18 cellular contexts compared by ENCODE assay signal in the genomic region with DNA sequence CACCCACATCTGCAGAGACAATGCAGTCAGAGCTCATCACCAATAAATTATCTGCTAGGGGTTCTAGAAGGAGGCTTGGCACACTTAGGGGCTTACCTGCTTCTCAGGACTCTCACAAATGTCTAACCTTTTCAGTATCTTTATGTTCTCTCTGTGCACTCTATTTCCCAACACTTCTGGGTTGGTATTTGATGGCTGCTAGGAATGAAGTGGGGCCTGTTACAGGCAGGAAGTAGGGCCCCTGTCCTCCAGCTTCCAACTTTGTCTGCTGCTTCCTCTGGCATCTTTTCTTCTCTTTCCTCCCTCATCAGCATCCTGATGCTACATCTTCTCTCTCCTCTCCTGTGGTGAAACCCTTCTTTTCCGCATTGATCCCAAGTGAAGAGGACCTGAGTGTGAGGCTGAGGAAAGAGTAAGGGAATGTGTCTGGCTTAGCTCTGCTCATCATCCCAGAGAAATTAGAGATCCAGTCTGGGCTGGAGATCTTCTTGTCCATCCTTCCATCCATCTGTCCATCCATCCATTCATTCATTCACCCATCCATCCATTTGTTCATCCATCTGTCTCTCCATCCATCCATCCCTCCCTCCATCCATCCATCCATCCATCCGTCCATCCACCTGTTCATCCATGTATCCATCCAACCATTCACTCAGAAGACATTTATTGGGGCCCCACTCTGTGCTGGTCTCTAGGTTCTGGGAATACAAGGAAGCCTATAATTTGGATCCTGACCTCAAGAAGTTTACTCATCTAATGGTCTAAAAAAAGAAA. TPM values are rescaled to one million over a fixed set of nuclear protein-coding genes. Genes with fewer than 3 reads are reported as not detected.
DNase-seq lines count a peak whose midpoint lies in the region; ATAC-seq and TF ChIP-seq lines count a peak whose summit lies in the region.
"Had no signal": no experiment of that assay in that cellular context is flagged by ENCODE, and none has a peak within 500 bp of the region (broad histone marks: within the 10 kb centered on the region; RNA-seq: fewer than 3 reads in every experiment).

No MANE protein-coding gene starts in this region.

- H3K4me3 Mint-ChIP-seq in Caco-2 (ENCODE audit: unreplicated experiment), result no peak overlapping the region
- H3K4me3 Mint-ChIP-seq: nephron progenitor cell; stimulated activated naive CD8-positive, alpha-beta T cell treated with anti-CD3 and anti-CD28 coated beads, Interleukin-15, Interleukin-2, amounts not matched to agents 100 ng/mL and 50 ng/mL, for 24 hours had no signal

- H3K4me1 ChIP-seq in Caco-2 (peaks cover 48% of the 10 kb centered on the region), OCI-LY1 (ENCODE audit: insufficient read depth, low read length, severe bottlenecking) (peaks cover 68% of the 10 kb centered on the region), smooth muscle cell (ENCODE audit: low read depth) (peaks cover 27% of the 10 kb centered on the region)

- H4K20me1 ChIP-seq in OCI-LY1 (ENCODE audit: insufficient read depth, low read length) (no peaks in the 10 kb centered on the region), smooth muscle cell (ENCODE audit: low read depth) (peaks cover 5% of the 10 kb centered on the region)

- H3K9ac ChIP-seq in OCI-LY1 (ENCODE audit: low read length) (no peak overlapping the region), smooth muscle cell (ENCODE audit: low read depth) (no peak overlapping the region)

- POLR2A ChIA-PET in Caco-2 (lab: Charles Lee), result no interaction called here

- no peak for ATAC-seq in left ventricle myocardium superior
- no peak for ATAC-seq in activated CD4-positive, CD25-positive, alpha-beta regulatory T cell treated with anti-CD3 and anti-CD28 coated beads, Interleukin-2, amount 50 U/mL, for 24 hours
- ATAC-seq in HG02759 (IDR thresholded peaks at IDR 0.05; ENCODE audit: unreplicated experiment), result no peak
- ATAC-seq: HCT116, psoas muscle had no signal

- no peaks in the 10 kb centered on the region for H3K9me3 ChIP-seq in Caco-2
- H3K9me3 ChIP-seq in OCI-LY1 (ENCODE audit: low read length), result no peaks in the 10 kb centered on the region
- no peaks in the 10 kb centered on the region for H3K9me3 ChIP-seq in smooth muscle cell (replicated peaks; ENCODE audit: low read depth)
- H3K9me3 ChIP-seq: psoas muscle, spleen had no signal

- H3K36me3 ChIP-seq in Caco-2 (ENCODE audit: control insufficient read depth, insufficient read depth, low read length), result no peaks in the 10 kb centered on the region
- no peaks in the 10 kb centered on the region for H3K36me3 ChIP-seq in OCI-LY1 (ENCODE audit: insufficient read depth, low read length)
- no peaks in the 10 kb centered on the region for H3K36me3 ChIP-seq in smooth muscle cell (ENCODE audit: low read depth)

- H3K36me3 Mint-ChIP-seq in Caco-2 (ENCODE audit: insufficient read depth, unreplicated experiment), result no peaks in the 10 kb centered on the region

- CTCF ChIA-PET in Caco-2 (lab: Charles Lee), result interaction anchor here (1.5 kb wide), 1 partner anchor 28 kb away, joined by 4 read pairs; no protein-coding TSS in a partner anchor

- BruUV-seq in Caco-2 (replicated peaks; lab: Mats Ljungman, UMichigan), result no TSS peak

- no peaks in the 10 kb centered on the region for H3K9me2 ChIP-seq in OCI-LY1 (ENCODE audit: low read depth, low read length)

- peak overlapping the region; percentile 77 for H3K27ac ChIP-seq in OCI-LY1 (ENCODE audit: low read depth, low read length, poor library complexity, severe bottlenecking)
- peak overlapping the region; percentile 3 for H3K27ac ChIP-seq in layer of hippocampus (ENCODE audit: low read depth, low read length)
- H3K27ac ChIP-seq in smooth muscle cell (ENCODE audit: low read depth), result peak overlapping the region; percentile 98
- H3K27ac ChIP-seq: psoas muscle had no signal

- no peaks in the 10 kb centered on the region for H3K27me3 ChIP-seq in Caco-2 (replicated peaks; ENCODE audit: control insufficient read depth, insufficient read depth, low read length)
- H3K27me3 ChIP-seq in OCI-LY1 (ENCODE audit: insufficient read depth, low read length), result no peaks in the 10 kb centered on the region
- no peaks in the 10 kb centered on the region for H3K27me3 ChIP-seq in layer of hippocampus (ENCODE audit: control insufficient read depth, insufficient read depth, low read length)
- no peaks in the 10 kb centered on the region for H3K27me3 ChIP-seq in smooth muscle cell (ENCODE audit: low read depth)
- H3K27me3 ChIP-seq: spleen had no signal

- intact Hi-C loops in Caco-2 (cut with micrococcal nuclease; ENCODE audit: unreplicated experiment) (no loop called here), left ventricle myocardium superior (cut with micrococcal nuclease) (loop anchor here (10.0 kb wide), 1 partner anchor 65 kb away; no protein-coding TSS in a partner anchor)

- no peak for TF ChIP-seq CTCF in Caco-2 (IDR thresholded peaks at IDR 0.05; ENCODE audit: insufficient read depth in 1 of 2, low read depth in 1 of 2, low read length in 1 of 2, severe bottlenecking in 1 of 2, unreplicated experiment in 1 of 2)
- no peak for TF ChIP-seq CTCF in OCI-LY1 (IDR thresholded peaks at IDR 0.05; ENCODE audit: low read length)
- no peak for TF ChIP-seq CTCF in smooth muscle cell (IDR thresholded peaks at IDR 0.05; ENCODE audit: borderline replicate concordance, insufficient read depth, poor library complexity, severe bottlenecking)

- H3K27ac Mint-ChIP-seq in Caco-2 (ENCODE audit: unreplicated experiment), result peak overlapping the region; percentile 57
- H3K27ac Mint-ChIP-seq: activated T-helper 2 cell treated with anti-CD3 and anti-CD28 coated beads, Interferon-gamma antibody, Interleukin-2, Interleukin-4, amounts not matched to agents 10 μg/mL and 5 μg/mL and 100 μg/mL, durations not matched to agents 14 hours and 24 hours and 36 hours; nephron progenitor cell; stimulated activated naive CD8-positive, alpha-beta T cell treated with anti-CD3 and anti-CD28 coated beads, Interleukin-15, Interleukin-2, amounts not matched to agents 100 ng/mL and 50 ng/mL, for 24 hours had no signal

- WGBS in smooth muscle cell (ENCODE audit: low lambda C conversion rate), result 100% methylated on average over 2 of the region's 2 CpGs

- H2AFZ ChIP-seq in OCI-LY1 (ENCODE audit: low read length) (no peak overlapping the region), smooth muscle cell (ENCODE audit: low read depth) (no peak overlapping the region)

- H3K79me2 ChIP-seq in OCI-LY1 (ENCODE audit: insufficient read depth, low read length) (no peaks in the 10 kb centered on the region), smooth muscle cell (ENCODE audit: low read depth) (peaks cover 21% of the 10 kb centered on the region)

- DNase-seq in Caco-2 (no peak), smooth muscle cell (lab: John Stamatoyannopoulos, UW; ENCODE audit: unreplicated experiment) (no peak), left ventricle myocardium superior (no peak), KG1 (lab: John Stamatoyannopoulos, UW) (no peak)
- DNase-seq: cortex of kidney; hypothalamus; NCI-H524 treated with DMSO at 0.1 percent for 48 hours; nephron progenitor cell; psoas muscle; spleen; stimulated activated CD4-positive, alpha-beta T cell treated with anti-CD3 and anti-CD28 coated beads, Interleukin-4, amount 100 ng/mL, for 24 hours had no signal

- peaks cover 37% of the 10 kb centered on the region for H3K4me1 Mint-ChIP-seq in Caco-2 (ENCODE audit: low read depth, unreplicated experiment)

- no peaks in the 10 kb centered on the region for H3K27me3 Mint-ChIP-seq in Caco-2 (ENCODE audit: insufficient read depth, unreplicated experiment)
- H3K27me3 Mint-ChIP-seq: stimulated activated naive CD8-positive, alpha-beta T cell treated with anti-CD3 and anti-CD28 coated beads, Interleukin-15, Interleukin-2, amounts not matched to agents 100 ng/mL and 50 ng/mL, for 24 hours had no signal

- H3K4me3 ChIP-seq in Caco-2 (ENCODE audit: low read depth, low read length) (no peak overlapping the region), OCI-LY1 (ENCODE audit: low read depth, low read length, poor library complexity, severe bottlenecking) (no peak overlapping the region), smooth muscle cell (no peak overlapping the region)
- H3K4me3 ChIP-seq: psoas muscle, spleen had no signal

- H3F3A ChIP-seq in OCI-LY1 (ENCODE audit: insufficient read depth, low read length) (no peaks in the 10 kb centered on the region), smooth muscle cell (ENCODE audit: low read depth) (peaks cover 19% of the 10 kb centered on the region)

- H3K9me3 Mint-ChIP-seq in Caco-2 (ENCODE audit: unreplicated experiment), result no peaks in the 10 kb centered on the region
- H3K9me3 Mint-ChIP-seq: activated T-helper 2 cell treated with anti-CD3 and anti-CD28 coated beads, Interferon-gamma antibody, Interleukin-2, Interleukin-4, amounts not matched to agents 10 μg/mL and 5 μg/mL and 100 μg/mL, durations not matched to agents 14 hours and 24 hours and 36 hours; nephron progenitor cell; stimulated activated naive CD8-positive, alpha-beta T cell treated with anti-CD3 and anti-CD28 coated beads, Interleukin-15, Interleukin-2, amounts not matched to agents 100 ng/mL and 50 ng/mL, for 24 hours had no signal

- H3K4me2 ChIP-seq in OCI-LY1 (ENCODE audit: low read length) (no peak overlapping the region), smooth muscle cell (peak overlapping the region; percentile 27)

RNA-seq across cellular contexts. Expression of a gene that starts 2.9 kb away (rescaled TPM):
- 60.0 and 60.8 TPM in 2 replicates for total RNA-seq in Caco-2 (2022)
- total RNA-seq in smooth muscle cell, result 317 and 345 TPM in 2 replicates
- polyA plus RNA-seq in smooth muscle cell, result 202 and 215 TPM in 2 replicates
- 41.4 TPM for total RNA-seq in left ventricle myocardium superior

RNA-seq across cellular contexts. Expression of a gene that starts 29.1 kb away (rescaled TPM):
- total RNA-seq in Caco-2 (2022) (2.0 and 4.6 TPM in 2 replicates), smooth muscle cell (52.3 and 60.1 TPM in 2 replicates), left ventricle myocardium superior (63.3 TPM)
- polyA plus RNA-seq in smooth muscle cell, result 65.2 and 71.1 TPM in 2 replicates

RNA-seq across cellular contexts. Expression of a gene that starts 40.8 kb away (rescaled TPM):
- 6.5 and 10.5 TPM in 2 replicates for total RNA-seq in Caco-2 (2022)
- total RNA-seq in smooth muscle cell, result 87.8 and 130 TPM in 2 replicates
- 340 and 343 TPM in 2 replicates for polyA plus RNA-seq in smooth muscle cell
- total RNA-seq in left ventricle myocardium superior, result 20.4 TPM

Comparison
In these comparisons a context has a peak if more than half of its experiments do, and no peak if none do; other contexts are left out.
1. H3K27ac ChIP-seq: peak in every context shown above with its lines; median percentile 98 in smooth muscle cell; 77 in OCI-LY1; 3 in layer of hippocampus.